ENCODE assay signal across 26 cellular contexts in the genomic region with DNA sequence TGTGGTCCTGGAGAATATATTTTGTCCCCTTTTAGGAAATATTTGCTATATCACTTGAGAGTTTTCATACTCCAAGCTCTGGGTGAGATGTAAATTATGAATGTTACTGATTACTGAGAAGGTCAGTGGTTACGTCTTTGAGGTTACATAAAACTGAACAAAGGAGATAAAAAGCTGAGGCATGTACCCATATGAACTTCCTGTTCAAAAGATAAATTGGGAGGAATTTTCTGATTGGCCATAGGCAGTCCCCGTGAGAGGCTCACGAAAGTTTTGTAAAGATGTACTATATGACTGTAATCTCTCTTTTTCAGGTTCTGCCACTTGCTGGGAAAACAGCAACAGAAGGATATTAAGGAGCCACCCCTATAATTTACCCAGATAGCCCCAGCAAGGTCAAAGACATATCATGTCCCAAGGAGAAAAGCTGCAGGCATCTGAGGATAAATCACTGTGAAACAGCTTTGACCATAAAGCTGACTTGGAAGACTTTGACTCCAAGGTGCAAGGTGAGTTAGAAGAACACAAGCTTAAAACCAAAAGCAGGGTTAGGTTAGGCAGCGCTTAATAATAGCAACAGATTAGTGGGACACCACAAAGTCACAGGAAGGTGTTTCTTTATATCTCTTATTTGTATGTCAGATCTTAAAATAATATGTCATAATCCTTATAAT.
"Had no signal": no experiment of that assay in that cellular context is flagged by ENCODE, and none has a peak within 500 bp of the region (broad histone marks: within the 10 kb centered on the region; RNA-seq: fewer than 3 reads in every experiment).

No MANE protein-coding gene starts in this region.

- H3K4me3 ChIP-seq: colonic mucosa, esophagus squamous epithelium, lower lobe of right lung, ovary, right lobe of liver, smooth muscle cell, suprapubic skin, transverse colon, upper lobe of right lung, uterus had no signal

- DNase-seq: colonic mucosa; dermis blood vessel endothelial cell; effector memory CD4-positive, alpha-beta T cell; esophagus squamous epithelium; head of caudate nucleus; left ventricle myocardium superior; lower lobe of right lung; naive thymus-derived CD8-positive, alpha-beta T cell; nephron progenitor cell; nucleus accumbens; ovary; right lobe of liver; stimulated activated CD4-positive, alpha-beta T cell treated with anti-CD3 and anti-CD28 coated beads, Interleukin-12 subunit alpha, Interleukin-12 subunit beta, amount 100 ng/mL, for 4 hours; stimulated activated CD4-positive, alpha-beta T cell treated with anti-CD3 and anti-CD28 coated beads, Interleukin-1b, Interleukin-23, amount 100 ng/mL, for 48 hours; stimulated activated CD4-positive, alpha-beta T cell treated with anti-CD3 and anti-CD28 coated beads, Interleukin-4, amount 100 ng/mL, for 1 hour; stimulated activated CD8-positive, alpha-beta memory T cell treated with anti-CD3 and anti-CD28 coated beads, Interleukin-4, amount 100 ng/mL, for 48 hours; stimulated activated naive CD4-positive, alpha-beta T cell; stimulated activated naive CD8-positive, alpha-beta T cell treated with anti-CD3 and anti-CD28 coated beads, Interleukin-15, amount 100 ng/mL, for 72 hours; transverse colon; upper lobe of right lung; uterus had no signal

- H3K27me3 ChIP-seq: colonic mucosa, esophagus squamous epithelium, ovary, right lobe of liver, suprapubic skin, transverse colon, upper lobe of right lung, uterus had no signal

- H3K9me3 ChIP-seq: colonic mucosa, esophagus squamous epithelium, lower lobe of right lung, ovary, right lobe of liver, suprapubic skin, transverse colon, upper lobe of right lung, uterus had no signal

- FAIRE-seq: endothelial cell of umbilical vein, frontal cortex, keratinocyte had no signal

- H3K36me3 ChIP-seq: colonic mucosa, esophagus squamous epithelium, lower lobe of right lung, ovary, right lobe of liver, suprapubic skin, transverse colon, upper lobe of right lung, uterus had no signal

- ATAC-seq: left ventricle myocardium superior; naive thymus-derived CD8-positive, alpha-beta T cell; right lobe of liver; stimulated activated naive CD8-positive, alpha-beta T cell treated with anti-CD3 and anti-CD28 coated beads, Interleukin-15, amount 100 ng/mL, for 72 hours; upper lobe of right lung had no signal

- H3K27ac ChIP-seq: colonic mucosa, esophagus squamous epithelium, lower lobe of right lung, ovary, right lobe of liver, suprapubic skin, transverse colon, upper lobe of right lung, uterus had no signal

- H3K4me1 ChIP-seq: colonic mucosa, lower lobe of right lung, upper lobe of right lung, uterus had no signal

- H3K4me2 ChIP-seq: smooth muscle cell had no signal
